In genomic region chr11:119419834-119420492, GRCh38 we compare ENCODE assay signal across 3 cellular contexts.
TF ChIP-seq lines count a peak whose summit lies in the region.

No MANE protein-coding gene starts in this region.

TF ChIP-seq in SK-N-SH, 30 proteins besides CTCF, POLR2A, EP300 and RAD21:
- TF ChIP-seq TCF12 (IDR thresholded peaks at IDR 0.05), result no peak
- no peak for TF ChIP-seq NRF1 (IDR thresholded peaks at IDR 0.05; ENCODE audit: low read depth, low read length)
- TF ChIP-seq, protein P1, sequence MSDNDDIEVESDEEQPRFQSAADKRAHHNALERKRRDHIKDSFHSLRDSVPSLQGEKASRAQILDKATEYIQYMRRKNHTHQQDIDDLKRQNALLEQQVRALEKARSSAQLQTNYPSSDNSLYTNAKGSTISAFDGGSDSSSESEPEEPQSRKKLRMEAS (IDR thresholded peaks at IDR 0.05; ENCODE audit: low read depth), result no peak
- TF ChIP-seq REST (IDR thresholded peaks at IDR 0.05; ENCODE audit: low read depth, low read length), result no peak
- no peak for TF ChIP-seq RFX5 (IDR thresholded peaks at IDR 0.05; ENCODE audit: low read length)
- TF ChIP-seq MXI1 (IDR thresholded peaks at IDR 0.05; ENCODE audit: low read depth, low read length), result no peak
- TF ChIP-seq, protein P2, sequence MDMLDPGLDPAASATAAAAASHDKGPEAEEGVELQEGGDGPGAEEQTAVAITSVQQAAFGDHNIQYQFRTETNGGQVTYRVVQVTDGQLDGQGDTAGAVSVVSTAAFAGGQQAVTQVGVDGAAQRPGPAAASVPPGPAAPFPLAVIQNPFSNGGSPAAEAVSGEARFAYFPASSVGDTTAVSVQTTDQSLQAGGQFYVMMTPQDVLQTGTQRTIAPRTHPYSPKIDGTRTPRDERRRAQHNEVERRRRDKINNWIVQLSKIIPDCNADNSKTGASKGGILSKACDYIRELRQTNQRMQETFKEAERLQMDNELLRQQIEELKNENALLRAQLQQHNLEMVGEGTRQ (IDR thresholded peaks at IDR 0.05; ENCODE audit: borderline replicate concordance, low read depth, low read length), result no peak
- TF ChIP-seq MEF2A (IDR thresholded peaks at IDR 0.05; ENCODE audit: borderline replicate concordance, low read depth), result no peak
- no peak for TF ChIP-seq FOXM1 (IDR thresholded peaks at IDR 0.05; ENCODE audit: low read depth)
- TF ChIP-seq IRF3 (IDR thresholded peaks at IDR 0.05; ENCODE audit: low read depth, low read length), result no peak
- TF ChIP-seq JUND (IDR thresholded peaks at IDR 0.05), result no peak
- TF ChIP-seq TAF1 (IDR thresholded peaks at IDR 0.05; ENCODE audit: borderline replicate concordance, low read depth, low read length), result no peak
- no peak for TF ChIP-seq SMC3 (IDR thresholded peaks at IDR 0.05; ENCODE audit: low read depth, low read length)
- TF ChIP-seq POLR2AphosphoS5 (IDR thresholded peaks at IDR 0.05; ENCODE audit: low read depth, low read length), result no peak

TF ChIP-seq in SK-N-SH treated with all-trans-retinoic acid at 6 μM for 48 hours, 23 proteins besides CTCF, POLR2A, EP300 and RAD21 (continues in another document):
- no peak for TF ChIP-seq GLIS3 (CRISPR knock-in tag; IDR thresholded peaks at IDR 0.05)
- TF ChIP-seq, protein P3, sequence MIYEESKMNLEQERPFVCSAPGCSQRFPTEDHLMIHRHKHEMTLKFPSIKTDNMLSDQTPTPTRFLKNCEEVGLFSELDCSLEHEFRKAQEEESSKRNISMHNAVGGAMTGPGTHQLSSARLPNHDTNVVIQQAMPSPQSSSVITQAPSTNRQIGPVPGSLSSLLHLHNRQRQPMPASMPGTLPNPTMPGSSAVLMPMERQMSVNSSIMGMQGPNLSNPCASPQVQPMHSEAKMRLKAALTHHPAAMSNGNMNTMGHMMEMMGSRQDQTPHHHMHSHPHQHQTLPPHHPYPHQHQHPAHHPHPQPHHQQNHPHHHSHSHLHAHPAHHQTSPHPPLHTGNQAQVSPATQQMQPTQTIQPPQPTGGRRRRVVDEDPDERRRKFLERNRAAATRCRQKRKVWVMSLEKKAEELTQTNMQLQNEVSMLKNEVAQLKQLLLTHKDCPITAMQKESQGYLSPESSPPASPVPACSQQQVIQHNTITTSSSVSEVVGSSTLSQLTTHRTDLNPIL (CRISPR knock-in tag; IDR thresholded peaks at IDR 0.05; ENCODE audit: low read depth), result no peak
- TF ChIP-seq, protein P4, sequence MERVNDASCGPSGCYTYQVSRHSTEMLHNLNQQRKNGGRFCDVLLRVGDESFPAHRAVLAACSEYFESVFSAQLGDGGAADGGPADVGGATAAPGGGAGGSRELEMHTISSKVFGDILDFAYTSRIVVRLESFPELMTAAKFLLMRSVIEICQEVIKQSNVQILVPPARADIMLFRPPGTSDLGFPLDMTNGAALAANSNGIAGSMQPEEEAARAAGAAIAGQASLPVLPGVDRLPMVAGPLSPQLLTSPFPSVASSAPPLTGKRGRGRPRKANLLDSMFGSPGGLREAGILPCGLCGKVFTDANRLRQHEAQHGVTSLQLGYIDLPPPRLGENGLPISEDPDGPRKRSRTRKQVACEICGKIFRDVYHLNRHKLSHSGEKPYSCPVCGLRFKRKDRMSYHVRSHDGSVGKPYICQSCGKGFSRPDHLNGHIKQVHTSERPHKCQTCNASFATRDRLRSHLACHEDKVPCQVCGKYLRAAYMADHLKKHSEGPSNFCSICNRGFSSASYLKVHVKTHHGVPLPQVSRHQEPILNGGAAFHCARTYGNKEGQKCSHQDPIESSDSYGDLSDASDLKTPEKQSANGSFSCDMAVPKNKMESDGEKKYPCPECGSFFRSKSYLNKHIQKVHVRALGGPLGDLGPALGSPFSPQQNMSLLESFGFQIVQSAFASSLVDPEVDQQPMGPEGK (CRISPR knock-in tag; IDR thresholded peaks at IDR 0.05; ENCODE audit: borderline replicate concordance), result no peak
- TF ChIP-seq OSR1 (CRISPR knock-in tag; IDR thresholded peaks at IDR 0.05), result no peak
- no peak for TF ChIP-seq CSRNP3 (CRISPR knock-in tag; IDR thresholded peaks at IDR 0.05)
- TF ChIP-seq BACH2 (CRISPR knock-in tag; IDR thresholded peaks at IDR 0.05; ENCODE audit: borderline replicate concordance), result no peak
- TF ChIP-seq TOX (CRISPR knock-in tag; IDR thresholded peaks at IDR 0.05; ENCODE audit: borderline replicate concordance), result no peak
- TF ChIP-seq ARNTL (CRISPR knock-in tag; IDR thresholded peaks at IDR 0.05; ENCODE audit: borderline replicate concordance, low read depth), result no peak
- TF ChIP-seq CSDC2 (CRISPR knock-in tag; IDR thresholded peaks at IDR 0.05), result no peak
- TF ChIP-seq ISL1 (CRISPR knock-in tag; IDR thresholded peaks at IDR 0.05), result no peak
- TF ChIP-seq, protein P5, sequence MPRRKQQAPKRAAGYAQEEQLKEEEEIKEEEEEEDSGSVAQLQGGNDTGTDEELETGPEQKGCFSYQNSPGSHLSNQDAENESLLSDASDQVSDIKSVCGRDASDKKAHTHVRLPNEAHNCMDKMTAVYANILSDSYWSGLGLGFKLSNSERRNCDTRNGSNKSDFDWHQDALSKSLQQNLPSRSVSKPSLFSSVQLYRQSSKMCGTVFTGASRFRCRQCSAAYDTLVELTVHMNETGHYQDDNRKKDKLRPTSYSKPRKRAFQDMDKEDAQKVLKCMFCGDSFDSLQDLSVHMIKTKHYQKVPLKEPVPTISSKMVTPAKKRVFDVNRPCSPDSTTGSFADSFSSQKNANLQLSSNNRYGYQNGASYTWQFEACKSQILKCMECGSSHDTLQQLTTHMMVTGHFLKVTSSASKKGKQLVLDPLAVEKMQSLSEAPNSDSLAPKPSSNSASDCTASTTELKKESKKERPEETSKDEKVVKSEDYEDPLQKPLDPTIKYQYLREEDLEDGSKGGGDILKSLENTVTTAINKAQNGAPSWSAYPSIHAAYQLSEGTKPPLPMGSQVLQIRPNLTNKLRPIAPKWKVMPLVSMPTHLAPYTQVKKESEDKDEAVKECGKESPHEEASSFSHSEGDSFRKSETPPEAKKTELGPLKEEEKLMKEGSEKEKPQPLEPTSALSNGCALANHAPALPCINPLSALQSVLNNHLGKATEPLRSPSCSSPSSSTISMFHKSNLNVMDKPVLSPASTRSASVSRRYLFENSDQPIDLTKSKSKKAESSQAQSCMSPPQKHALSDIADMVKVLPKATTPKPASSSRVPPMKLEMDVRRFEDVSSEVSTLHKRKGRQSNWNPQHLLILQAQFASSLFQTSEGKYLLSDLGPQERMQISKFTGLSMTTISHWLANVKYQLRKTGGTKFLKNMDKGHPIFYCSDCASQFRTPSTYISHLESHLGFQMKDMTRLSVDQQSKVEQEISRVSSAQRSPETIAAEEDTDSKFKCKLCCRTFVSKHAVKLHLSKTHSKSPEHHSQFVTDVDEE (CRISPR knock-in tag; IDR thresholded peaks at IDR 0.05), result no peak
- TF ChIP-seq ZNF8 (CRISPR knock-in tag; IDR thresholded peaks at IDR 0.05), result no peak
- TF ChIP-seq PPARA (CRISPR knock-in tag; IDR thresholded peaks at IDR 0.05; ENCODE audit: borderline replicate concordance), result no peak
- no peak for TF ChIP-seq ZNF565 (CRISPR knock-in tag; conservative IDR thresholded peaks at IDR 0.05; ENCODE audit: low read depth)

TF ChIP-seq in H1, 55 proteins besides CTCF, POLR2A, EP300 and RAD21:
- TF ChIP-seq POLR2AphosphoS5 (IDR thresholded peaks at IDR 0.05; ENCODE audit: low read depth, low read length) (peak; percentile 24; the same call in 1 of the 2 replicates), RBBP5 (IDR thresholded peaks at IDR 0.05; ENCODE audit: borderline replicate concordance, low read depth, low read length) (no peak)
